Comparison of ENCODE assay signal across 16 cellular contexts in the genomic region with DNA sequence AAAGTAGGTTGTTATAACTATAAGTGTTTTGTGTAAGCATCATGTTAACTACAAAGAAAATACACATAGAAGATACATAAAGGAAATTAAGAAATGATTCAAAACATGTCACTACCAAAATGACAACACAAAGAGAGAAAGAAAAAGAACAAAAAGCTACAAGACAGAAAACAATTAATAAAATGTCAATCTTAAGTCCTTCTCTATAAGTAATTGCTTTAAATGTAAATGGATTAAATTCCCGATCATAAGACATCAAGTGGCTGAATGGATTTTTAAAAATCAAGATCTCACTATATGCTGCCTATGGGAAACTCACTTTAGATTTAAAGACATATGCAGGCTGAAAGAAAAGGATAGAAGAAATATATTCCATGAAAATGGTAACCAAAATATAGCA.
DNase-seq lines count a peak whose midpoint lies in the region; ATAC-seq and TF ChIP-seq lines count a peak whose summit lies in the region.
"Had no signal": no experiment of that assay in that cellular context is flagged by ENCODE, and none has a peak within 500 bp of the region (broad histone marks: within the 10 kb centered on the region; RNA-seq: fewer than 3 reads in every experiment).

No MANE protein-coding gene starts in this region.

- POLR2A ChIA-PET in WTC11 (lab: Charles Lee) = interaction anchor here (2.3 kb wide), 1 partner anchor 193 kb away, joined by 8 read pairs; no protein-coding TSS in a partner anchor

- H3K4me1 Mint-ChIP-seq in WTC11 (peaks cover 23% of the 10 kb centered on the region), nephron progenitor cell (no peaks in the 10 kb centered on the region)
- H3K4me1 Mint-ChIP-seq: CD4-positive, alpha-beta memory T cell had no signal

- TF ChIP-seq CTCF in WTC11 (IDR thresholded peaks at IDR 0.05) (no peak), nephron progenitor cell (IDR thresholded peaks at IDR 0.05) (no peak)

- peaks cover 22% of the 10 kb centered on the region for H3K9me3 ChIP-seq in HUES6 (ENCODE audit: control insufficient read depth, insufficient read depth, low read depth, low read length)
- H3K9me3 ChIP-seq in iPS-18a (ENCODE audit: control insufficient read depth, low read depth, low read length) = peaks cover 14% of the 10 kb centered on the region

- H3K27me3 ChIP-seq in HUES6 (ENCODE audit: control insufficient read depth, insufficient read depth, low read length) (no peaks in the 10 kb centered on the region), iPS-18a (ENCODE audit: control insufficient read depth, insufficient read depth, low read length) (no peaks in the 10 kb centered on the region)

- peak overlapping the region; percentile 78; the same call in 1 of the 2 replicates for H3K27ac Mint-ChIP-seq in WTC11
- H3K27ac Mint-ChIP-seq in nephron progenitor cell = no peak overlapping the region
- H3K27ac Mint-ChIP-seq: CD4-positive, alpha-beta memory T cell had no signal

- H3K27ac ChIP-seq in HUES6 (ENCODE audit: low read depth, low read length) (peak overlapping the region; percentile 81; the same call in 1 of the 2 replicates), iPS-18a (ENCODE audit: low read length) (peak overlapping the region; percentile 33)

- H3K27me3 Mint-ChIP-seq in WTC11 (ENCODE audit: low read depth) (no peaks in the 10 kb centered on the region; the same call in 1 of the 2 replicates), nephron progenitor cell (ENCODE audit: low read depth, poor library complexity) (no peaks in the 10 kb centered on the region)

- H3K36me3 ChIP-seq in HUES6 (ENCODE audit: control insufficient read depth, insufficient read depth, low read length) (peaks cover 5% of the 10 kb centered on the region; the same call in 1 of the 2 replicates), iPS-18a (ENCODE audit: control insufficient read depth, low read depth, low read length) (no peaks in the 10 kb centered on the region)

- H3K4me1 ChIP-seq in HUES6 (ENCODE audit: control insufficient read depth, insufficient read depth, low read length) (peaks cover 11% of the 10 kb centered on the region), iPS-18a (ENCODE audit: control insufficient read depth, low read depth, low read length) (peaks cover 24% of the 10 kb centered on the region)

- H3K36me3 Mint-ChIP-seq in WTC11 (peaks cover 29% of the 10 kb centered on the region), nephron progenitor cell (ENCODE audit: low read depth) (peaks cover 13% of the 10 kb centered on the region)
- H3K36me3 Mint-ChIP-seq: CD4-positive, alpha-beta memory T cell had no signal

- H3K9ac ChIP-seq in HUES6 (ENCODE audit: low read length) (no peak overlapping the region), iPS-18a (ENCODE audit: low read length) (no peak overlapping the region)

- no peak for ATAC-seq in WTC11

- H3K4me3 ChIP-seq in HUES6 (ENCODE audit: low read depth, low read length) = no peak overlapping the region
- H3K4me3 ChIP-seq in iPS-18a (ENCODE audit: low read length) = no peak overlapping the region

- peaks cover 30% of the 10 kb centered on the region for H3K9me3 Mint-ChIP-seq in WTC11
- H3K9me3 Mint-ChIP-seq in nephron progenitor cell = peaks cover 23% of the 10 kb centered on the region

- H3K4me3 Mint-ChIP-seq in WTC11 (no peak overlapping the region), nephron progenitor cell (no peak overlapping the region)
- H3K4me3 Mint-ChIP-seq: CD4-positive, alpha-beta memory T cell had no signal

- CTCF ChIA-PET in WTC11 (lab: Charles Lee) = interaction anchor here (0.7 to 3.3 kb wide), 9 partner anchors 10 to 228 kb away, joined by 3 to 49 read pairs (median 8); no protein-coding TSS in a partner anchor

- no peak for DNase-seq in WTC11 (ENCODE audit: low spot score)
- DNase-seq in NCI-H1417 treated with DMSO at 0.1 percent for 48 hours (lab: John Stamatoyannopoulos, UW) = no peak
- DNase-seq in nephron progenitor cell = no peak
- no peak for DNase-seq in activated CD4-positive, alpha-beta T cell treated with anti-CD3 and anti-CD28 coated beads for 48 hours
- DNase-seq: C1 segment of cervical spinal cord; Calu3; CD4-positive, alpha-beta memory T cell; COR-L47; DMS53; DMS79 treated with DMSO at 0.1 percent for 48 hours; GF-D8; GOT3; H7; HCEC 1CT had no signal

TF ChIP-seq in WTC11, 78 proteins besides CTCF, POLR2A, EP300 and RAD21 (continues in another document):
- no peak for TF ChIP-seq JAZF1 (CRISPR knock-in tag; IDR thresholded peaks at IDR 0.05)
- TF ChIP-seq GRHL2 (CRISPR knock-in tag; IDR thresholded peaks at IDR 0.05; ENCODE audit: insufficient replicate concordance, severe bottlenecking) = no peak
- TF ChIP-seq ZNF512 (CRISPR knock-in tag; IDR thresholded peaks at IDR 0.05; ENCODE audit: borderline replicate concordance) = no peak
- TF ChIP-seq ATF6 (CRISPR knock-in tag; IDR thresholded peaks at IDR 0.05) = no peak
- TF ChIP-seq, protein P1, sequence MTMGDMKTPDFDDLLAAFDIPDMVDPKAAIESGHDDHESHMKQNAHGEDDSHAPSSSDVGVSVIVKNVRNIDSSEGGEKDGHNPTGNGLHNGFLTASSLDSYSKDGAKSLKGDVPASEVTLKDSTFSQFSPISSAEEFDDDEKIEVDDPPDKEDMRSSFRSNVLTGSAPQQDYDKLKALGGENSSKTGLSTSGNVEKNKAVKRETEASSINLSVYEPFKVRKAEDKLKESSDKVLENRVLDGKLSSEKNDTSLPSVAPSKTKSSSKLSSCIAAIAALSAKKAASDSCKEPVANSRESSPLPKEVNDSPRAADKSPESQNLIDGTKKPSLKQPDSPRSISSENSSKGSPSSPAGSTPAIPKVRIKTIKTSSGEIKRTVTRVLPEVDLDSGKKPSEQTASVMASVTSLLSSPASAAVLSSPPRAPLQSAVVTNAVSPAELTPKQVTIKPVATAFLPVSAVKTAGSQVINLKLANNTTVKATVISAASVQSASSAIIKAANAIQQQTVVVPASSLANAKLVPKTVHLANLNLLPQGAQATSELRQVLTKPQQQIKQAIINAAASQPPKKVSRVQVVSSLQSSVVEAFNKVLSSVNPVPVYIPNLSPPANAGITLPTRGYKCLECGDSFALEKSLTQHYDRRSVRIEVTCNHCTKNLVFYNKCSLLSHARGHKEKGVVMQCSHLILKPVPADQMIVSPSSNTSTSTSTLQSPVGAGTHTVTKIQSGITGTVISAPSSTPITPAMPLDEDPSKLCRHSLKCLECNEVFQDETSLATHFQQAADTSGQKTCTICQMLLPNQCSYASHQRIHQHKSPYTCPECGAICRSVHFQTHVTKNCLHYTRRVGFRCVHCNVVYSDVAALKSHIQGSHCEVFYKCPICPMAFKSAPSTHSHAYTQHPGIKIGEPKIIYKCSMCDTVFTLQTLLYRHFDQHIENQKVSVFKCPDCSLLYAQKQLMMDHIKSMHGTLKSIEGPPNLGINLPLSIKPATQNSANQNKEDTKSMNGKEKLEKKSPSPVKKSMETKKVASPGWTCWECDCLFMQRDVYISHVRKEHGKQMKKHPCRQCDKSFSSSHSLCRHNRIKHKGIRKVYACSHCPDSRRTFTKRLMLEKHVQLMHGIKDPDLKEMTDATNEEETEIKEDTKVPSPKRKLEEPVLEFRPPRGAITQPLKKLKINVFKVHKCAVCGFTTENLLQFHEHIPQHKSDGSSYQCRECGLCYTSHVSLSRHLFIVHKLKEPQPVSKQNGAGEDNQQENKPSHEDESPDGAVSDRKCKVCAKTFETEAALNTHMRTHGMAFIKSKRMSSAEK (CRISPR knock-in tag; IDR thresholded peaks at IDR 0.05; ENCODE audit: borderline replicate concordance) = no peak
- TF ChIP-seq TP53 (CRISPR knock-in tag; IDR thresholded peaks at IDR 0.05) = no peak
- TF ChIP-seq FOXK1 (CRISPR knock-in tag; IDR thresholded peaks at IDR 0.05) = no peak
- TF ChIP-seq MAX (CRISPR knock-in tag; IDR thresholded peaks at IDR 0.05) = no peak
